ENCODE assay signal across 32 cellular contexts in genomic region chr3:100352296-100353178, GRCh38. TPM values are rescaled to one million over a fixed set of nuclear protein-coding genes. Genes with fewer than 3 reads are reported as not detected.
DNase-seq lines count a peak whose midpoint lies in the region; ATAC-seq and TF ChIP-seq lines count a peak whose summit lies in the region.
"Had no signal": no experiment of that assay in that cellular context is flagged by ENCODE, and none has a peak within 500 bp of the region (broad histone marks: within the 10 kb centered on the region; RNA-seq: fewer than 3 reads in every experiment).

No MANE protein-coding gene starts in this region.

- no peaks in the 10 kb centered on the region for H3K9me2 ChIP-seq in OCI-LY7 (ENCODE audit: insufficient read depth, low read length)

- H3K9me3 ChIP-seq in right lobe of liver (no peaks in the 10 kb centered on the region), OCI-LY7 (ENCODE audit: low read length) (no peaks in the 10 kb centered on the region)
- H3K9me3 ChIP-seq: mucosa of descending colon, thoracic aorta had no signal

- H3K27ac ChIP-seq in right lobe of liver: peak overlapping the region; percentile 12 to 87 (median 75)
- no peak overlapping the region for H3K27ac ChIP-seq in OCI-LY7 (ENCODE audit: low read depth, low read length, poor library complexity, severe bottlenecking)
- no peak overlapping the region for H3K27ac ChIP-seq in caudate nucleus (ENCODE audit: low read depth, low read length)
- H3K27ac ChIP-seq: 22Rv1, brain microvascular endothelial cell, thoracic aorta had no signal

- CTCF ChIA-PET in OCI-LY7 (lab: Charles Lee; ENCODE audit: unreplicated experiment): no interaction called here

- H3K79me2 ChIP-seq in OCI-LY7 (ENCODE audit: insufficient read depth, low read depth, low read length): no peaks in the 10 kb centered on the region

- no peaks in the 10 kb centered on the region for H3K27me3 ChIP-seq in right lobe of liver
- H3K27me3 ChIP-seq: brain microvascular endothelial cell, MG63 had no signal

- no peaks in the 10 kb centered on the region for H4K20me1 ChIP-seq in OCI-LY7 (ENCODE audit: insufficient read depth, low read length)

- intact Hi-C loops in right lobe of liver (cut with DNase I) (no loop called here), OCI-LY7 (cut with micrococcal nuclease; ENCODE audit: unreplicated experiment) (no loop called here)

- peaks cover 0 to 21% (median 6%) of the 10 kb centered on the region in 4 donors for H3K4me1 ChIP-seq in right lobe of liver
- H3K4me1 ChIP-seq in OCI-LY7 (ENCODE audit: insufficient read depth, low read length, poor library complexity, severe bottlenecking): no peaks in the 10 kb centered on the region

- H3K4me2 ChIP-seq in OCI-LY7 (ENCODE audit: low read length): no peak overlapping the region

- no peak for DNase-seq in activated naive CD4-positive, alpha-beta T cell treated with anti-CD3 and anti-CD28 coated beads, Interleukin-2, amount 50 U/mL, for 72 hours (ENCODE audit: low spot score in 2 of 2)
- no peak for DNase-seq in activated naive CD4-positive, alpha-beta T cell (lab: John Stamatoyannopoulos, UW)
- peak; percentile 18 for DNase-seq in RKO (ENCODE audit: low spot score)
- DNase-seq in right lobe of liver: peak in 1 of 3 donors; percentile 65
- no peak for DNase-seq in OCI-LY7 (ENCODE audit: low spot score)
- DNase-seq in caudate nucleus (lab: John Stamatoyannopoulos, UW): no peak
- no peak for DNase-seq in putamen (ENCODE audit: low spot score)
- DNase-seq: activated CD4-positive, alpha-beta T cell treated with anti-CD3 and anti-CD28 coated beads for 1 hour; activated CD8-positive, alpha-beta T cell treated with anti-CD3 and anti-CD28 coated beads, Interleukin-2, amount 10 ng/mL, durations not matched to agents 7 days and 5 days; activated naive CD4-positive, alpha-beta T cell treated with anti-CD3 and anti-CD28 coated beads, Interleukin-2, amount 10 ng/mL, durations not matched to agents 7 days and 5 days; amniotic stem cell; brain microvascular endothelial cell; DMS79; GDM1; GOT3; KBM-7; MG63; mucosa of descending colon; NCI-H1105; NCI-H187 treated with DMSO at 0.1 percent for 48 hours; NCI-H2171 treated with DMSO at 0.1 percent for 48 hours; NCI-H524; NK-92 treated with Interleukin-12 subunit alpha and Interleukin-12 subunit beta, amount 100 ng/mL, for 24 hours; SIG-M5; stimulated activated CD4-positive, alpha-beta T cell treated with anti-CD3 and anti-CD28 coated beads, Interleukin-1b, Interleukin-23, amount 100 ng/mL, for 48 hours had no signal

- H3K4me3 ChIP-seq in right lobe of liver (peak overlapping the region in 1 of 3 donors; percentile 3), OCI-LY7 (ENCODE audit: low read depth, low read length, poor library complexity, severe bottlenecking) (no peak overlapping the region)
- H3K4me3 ChIP-seq: MG63, mucosa of descending colon, thoracic aorta had no signal

- H3K36me3 Mint-ChIP-seq in activated naive CD4-positive, alpha-beta T cell treated with anti-CD3 and anti-CD28 coated beads, Interleukin-2, amount 50 U/mL, for 72 hours: peaks cover 30 to 35% of the 10 kb centered on the region in 2 donors

- H3K36me3 ChIP-seq in right lobe of liver (peaks cover 0 to 48% (median 24%) of the 10 kb centered on the region in 4 donors), OCI-LY7 (ENCODE audit: insufficient read depth, low read length) (peaks cover 79% of the 10 kb centered on the region)

- 36% methylated on average over 6 of the region's 9 CpGs for WGBS in right lobe of liver (ENCODE audit: insufficient coverage, low coverage, low lambda C conversion rate, missing lambda C conversion rate)

- TF ChIP-seq CTCF in right lobe of liver (IDR thresholded peaks at IDR 0.05) (no peak), OCI-LY7 (conservative IDR thresholded peaks at IDR 0.05; ENCODE audit: low read length) (no peak)

- peak; percentile 24 to 33 for ATAC-seq in activated naive CD4-positive, alpha-beta T cell treated with anti-CD3 and anti-CD28 coated beads, Interleukin-2, amount 50 U/mL, for 72 hours
- peak; percentile 32 for ATAC-seq in esophagus mucosa
- ATAC-seq in right lobe of liver: peak; percentile 87 to 90 (median 89)
- ATAC-seq: activated CD8-positive, alpha-beta T cell treated with anti-CD3 and anti-CD28 coated beads, Interleukin-2, amount 10 ng/mL, durations not matched to agents 7 days and 5 days; mucosa of descending colon; natural killer cell treated with Interleukin-12 subunit alpha and Interleukin-12 subunit beta and Interleukin-15 and Interleukin-18, amount 100 ng/mL, for 72 hours; Panc1 had no signal

- no peak overlapping the region for H2AFZ ChIP-seq in OCI-LY7 (ENCODE audit: low read length)

- no peak for TF ChIP-seq POLR2A in right lobe of liver (IDR thresholded peaks at IDR 0.05)

- peak overlapping the region in 1 of 2 donors; percentile 50 for H3K27ac Mint-ChIP-seq in activated naive CD4-positive, alpha-beta T cell treated with anti-CD3 and anti-CD28 coated beads, Interleukin-2, amount 50 U/mL, for 72 hours
- H3K27ac Mint-ChIP-seq: activated naive CD4-positive, alpha-beta T cell treated with anti-CD3 and anti-CD28 coated beads, Interleukin-2, amount 10 ng/mL, durations not matched to agents 7 days and 5 days; natural killer cell treated with Interleukin-12 subunit alpha and Interleukin-12 subunit beta and Interleukin-15 and Interleukin-18, amount 100 ng/mL, for 72 hours; stimulated activated naive CD8-positive, alpha-beta T cell treated with anti-CD3 and anti-CD28 coated beads, Interleukin-15, Interleukin-2, amounts not matched to agents 100 ng/mL and 50 ng/mL, for 24 hours; T-helper 2 cell treated with Interferon-gamma antibody and Interleukin-4, amounts not matched to agents 5 μg/mL and 100 μg/mL, for 36 hours had no signal

- no TSS peak for BruUV-seq in OCI-LY7 (replicated peaks; lab: Mats Ljungman, UMichigan)

- POLR2A ChIA-PET in OCI-LY7 (lab: Charles Lee): no interaction called here

- peaks cover 0 to 7% of the 10 kb centered on the region in 2 donors for H3K9me3 Mint-ChIP-seq in activated naive CD4-positive, alpha-beta T cell treated with anti-CD3 and anti-CD28 coated beads, Interleukin-2, amount 50 U/mL, for 72 hours
- H3K9me3 Mint-ChIP-seq: natural killer cell treated with Interleukin-12 subunit alpha and Interleukin-12 subunit beta and Interleukin-15 and Interleukin-18, amount 100 ng/mL, for 72 hours; T-helper 2 cell treated with Interferon-gamma antibody and Interleukin-4, amounts not matched to agents 5 μg/mL and 100 μg/mL, for 36 hours had no signal

RNA-seq across cellular contexts. Expression of gene NIT2, which starts 18.0 kb away (rescaled TPM):
- total RNA-seq in activated naive CD4-positive, alpha-beta T cell treated with anti-CD3 and anti-CD28 coated beads, Interleukin-2, amount 50 U/mL, for 72 hours: 10 to 100 TPM; 53.5 to 61.0 TPM
- total RNA-seq in esophagus mucosa: 48.7 TPM
- 100 to 1,000 TPM in 4 of 6 experiments, 10 to 100 TPM in 2; 43.5 to 141 (median 103) TPM for total RNA-seq in right lobe of liver
- 25.7 and 34.6 TPM in 2 replicates for total RNA-seq in OCI-LY7 (2014; rRNA removed; shearing (Covaris generic))
- total RNA-seq in OCI-LY7 (2022): 42.1 and 51.1 TPM in 2 replicates

RNA-seq across cellular contexts. Expression of gene TOMM70, which starts 48.4 kb away (rescaled TPM):
- 10 to 100 TPM; 47.2 to 52.8 TPM for total RNA-seq in activated naive CD4-positive, alpha-beta T cell treated with anti-CD3 and anti-CD28 coated beads, Interleukin-2, amount 50 U/mL, for 72 hours
- total RNA-seq in esophagus mucosa (33.0 TPM), right lobe of liver (10 to 100 TPM; 30.2 to 44.9 (median 39.6) TPM), OCI-LY7 (2022) (54.5 and 54.8 TPM in 2 replicates)
- 41.2 and 45.7 TPM in 2 replicates for total RNA-seq in OCI-LY7 (2014; rRNA removed; shearing (Covaris generic))

RNA-seq across cellular contexts. Expression of gene LNP1, which starts 48.8 kb away (rescaled TPM):
- 1 to 10 TPM; 1.9 to 2.0 TPM for total RNA-seq in activated naive CD4-positive, alpha-beta T cell treated with anti-CD3 and anti-CD28 coated beads, Interleukin-2, amount 50 U/mL, for 72 hours
- 0.64 TPM for total RNA-seq in esophagus mucosa
- 1 to 10 TPM in 5 of 6 experiments, under 1 TPM in 1; 0.89 to 1.9 (median 1.7) TPM for total RNA-seq in right lobe of liver
- total RNA-seq in OCI-LY7 (2014; rRNA removed; shearing (Covaris generic)): 8.8 and 8.9 TPM in 2 replicates
- 10.8 and 12.7 TPM in 2 replicates for total RNA-seq in OCI-LY7 (2022)

Comparison
In these comparisons a context has a peak if more than half of its experiments do, and no peak if none do; other contexts are left out.
1. ATAC-seq: peak in every context shown above with its lines; median percentile 89 in right lobe of liver; 32 in esophagus mucosa; 28 in activated naive CD4-positive, alpha-beta T cell treated with anti-CD3 and anti-CD28 coated beads, Interleukin-2, amount 50 U/mL, for 72 hours.
2. H3K27ac ChIP-seq: peak in right lobe of liver (3 of 3); none in OCI-LY7 (single experiment) and caudate nucleus (single experiment).